ENCODE assay signal across 1 cellular context in genomic region chr3:197761784-197762183, GRCh38.
TF ChIP-seq lines count a peak whose summit lies in the region.

No MANE protein-coding gene starts in this region.

TF ChIP-seq in HepG2, 621 proteins besides CTCF, POLR2A, EP300 and RAD21 (continued from another document and continues in another):
- TF ChIP-seq, protein P1, sequence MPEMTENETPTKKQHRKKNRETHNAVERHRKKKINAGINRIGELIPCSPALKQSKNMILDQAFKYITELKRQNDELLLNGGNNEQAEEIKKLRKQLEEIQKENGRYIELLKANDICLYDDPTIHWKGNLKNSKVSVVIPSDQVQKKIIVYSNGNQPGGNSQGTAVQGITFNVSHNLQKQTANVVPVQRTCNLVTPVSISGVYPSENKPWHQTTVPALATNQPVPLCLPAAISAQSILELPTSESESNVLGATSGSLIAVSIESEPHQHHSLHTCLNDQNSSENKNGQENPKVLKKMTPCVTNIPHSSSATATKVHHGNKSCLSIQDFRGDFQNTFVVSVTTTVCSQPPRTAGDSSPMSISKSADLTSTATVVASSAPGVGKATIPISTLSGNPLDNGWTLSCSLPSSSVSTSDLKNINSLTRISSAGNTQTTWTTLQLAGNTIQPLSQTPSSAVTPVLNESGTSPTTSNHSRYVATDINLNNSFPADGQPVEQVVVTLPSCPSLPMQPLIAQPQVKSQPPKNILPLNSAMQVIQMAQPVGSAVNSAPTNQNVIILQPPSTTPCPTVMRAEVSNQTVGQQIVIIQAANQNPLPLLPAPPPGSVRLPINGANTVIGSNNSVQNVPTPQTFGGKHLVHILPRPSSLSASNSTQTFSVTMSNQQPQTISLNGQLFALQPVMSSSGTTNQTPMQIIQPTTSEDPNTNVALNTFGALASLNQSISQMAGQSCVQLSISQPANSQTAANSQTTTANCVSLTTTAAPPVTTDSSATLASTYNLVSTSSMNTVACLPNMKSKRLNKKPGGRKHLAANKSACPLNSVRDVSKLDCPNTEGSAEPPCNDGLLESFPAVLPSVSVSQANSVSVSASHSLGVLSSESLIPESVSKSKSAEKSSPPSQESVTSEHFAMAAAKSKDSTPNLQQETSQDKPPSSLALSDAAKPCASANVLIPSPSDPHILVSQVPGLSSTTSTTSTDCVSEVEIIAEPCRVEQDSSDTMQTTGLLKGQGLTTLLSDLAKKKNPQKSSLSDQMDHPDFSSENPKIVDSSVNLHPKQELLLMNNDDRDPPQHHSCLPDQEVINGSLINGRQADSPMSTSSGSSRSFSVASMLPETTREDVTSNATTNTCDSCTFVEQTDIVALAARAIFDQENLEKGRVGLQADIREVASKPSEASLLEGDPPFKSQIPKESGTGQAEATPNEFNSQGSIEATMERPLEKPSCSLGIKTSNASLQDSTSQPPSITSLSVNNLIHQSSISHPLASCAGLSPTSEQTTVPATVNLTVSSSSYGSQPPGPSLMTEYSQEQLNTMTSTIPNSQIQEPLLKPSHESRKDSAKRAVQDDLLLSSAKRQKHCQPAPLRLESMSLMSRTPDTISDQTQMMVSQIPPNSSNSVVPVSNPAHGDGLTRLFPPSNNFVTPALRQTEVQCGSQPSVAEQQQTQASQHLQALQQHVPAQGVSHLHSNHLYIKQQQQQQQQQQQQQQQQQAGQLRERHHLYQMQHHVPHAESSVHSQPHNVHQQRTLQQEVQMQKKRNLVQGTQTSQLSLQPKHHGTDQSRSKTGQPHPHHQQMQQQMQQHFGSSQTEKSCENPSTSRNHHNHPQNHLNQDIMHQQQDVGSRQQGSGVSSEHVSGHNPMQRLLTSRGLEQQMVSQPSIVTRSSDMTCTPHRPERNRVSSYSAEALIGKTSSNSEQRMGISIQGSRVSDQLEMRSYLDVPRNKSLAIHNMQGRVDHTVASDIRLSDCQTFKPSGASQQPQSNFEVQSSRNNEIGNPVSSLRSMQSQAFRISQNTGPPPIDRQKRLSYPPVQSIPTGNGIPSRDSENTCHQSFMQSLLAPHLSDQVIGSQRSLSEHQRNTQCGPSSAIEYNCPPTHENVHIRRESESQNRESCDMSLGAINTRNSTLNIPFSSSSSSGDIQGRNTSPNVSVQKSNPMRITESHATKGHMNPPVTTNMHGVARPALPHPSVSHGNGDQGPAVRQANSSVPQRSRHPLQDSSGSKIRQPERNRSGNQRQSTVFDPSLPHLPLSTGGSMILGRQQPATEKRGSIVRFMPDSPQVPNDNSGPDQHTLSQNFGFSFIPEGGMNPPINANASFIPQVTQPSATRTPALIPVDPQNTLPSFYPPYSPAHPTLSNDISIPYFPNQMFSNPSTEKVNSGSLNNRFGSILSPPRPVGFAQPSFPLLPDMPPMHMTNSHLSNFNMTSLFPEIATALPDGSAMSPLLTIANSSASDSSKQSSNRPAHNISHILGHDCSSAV (CRISPR knock-in tag; IDR thresholded peaks at IDR 0.05; ENCODE audit: borderline replicate concordance) = no peak
- TF ChIP-seq SUZ12 (IDR thresholded peaks at IDR 0.05; ENCODE audit: low read depth, low read length) = no peak
- TF ChIP-seq, protein P2, sequence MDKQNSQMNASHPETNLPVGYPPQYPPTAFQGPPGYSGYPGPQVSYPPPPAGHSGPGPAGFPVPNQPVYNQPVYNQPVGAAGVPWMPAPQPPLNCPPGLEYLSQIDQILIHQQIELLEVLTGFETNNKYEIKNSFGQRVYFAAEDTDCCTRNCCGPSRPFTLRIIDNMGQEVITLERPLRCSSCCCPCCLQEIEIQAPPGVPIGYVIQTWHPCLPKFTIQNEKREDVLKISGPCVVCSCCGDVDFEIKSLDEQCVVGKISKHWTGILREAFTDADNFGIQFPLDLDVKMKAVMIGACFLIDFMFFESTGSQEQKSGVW (CRISPR knock-in tag; IDR thresholded peaks at IDR 0.05; ENCODE audit: borderline replicate concordance) = no peak
- TF ChIP-seq NONO (IDR thresholded peaks at IDR 0.05) = no peak
- no peak for TF ChIP-seq NONO (CRISPR knock-in tag; conservative IDR thresholded peaks at IDR 0.05)
- TF ChIP-seq, protein P3, sequence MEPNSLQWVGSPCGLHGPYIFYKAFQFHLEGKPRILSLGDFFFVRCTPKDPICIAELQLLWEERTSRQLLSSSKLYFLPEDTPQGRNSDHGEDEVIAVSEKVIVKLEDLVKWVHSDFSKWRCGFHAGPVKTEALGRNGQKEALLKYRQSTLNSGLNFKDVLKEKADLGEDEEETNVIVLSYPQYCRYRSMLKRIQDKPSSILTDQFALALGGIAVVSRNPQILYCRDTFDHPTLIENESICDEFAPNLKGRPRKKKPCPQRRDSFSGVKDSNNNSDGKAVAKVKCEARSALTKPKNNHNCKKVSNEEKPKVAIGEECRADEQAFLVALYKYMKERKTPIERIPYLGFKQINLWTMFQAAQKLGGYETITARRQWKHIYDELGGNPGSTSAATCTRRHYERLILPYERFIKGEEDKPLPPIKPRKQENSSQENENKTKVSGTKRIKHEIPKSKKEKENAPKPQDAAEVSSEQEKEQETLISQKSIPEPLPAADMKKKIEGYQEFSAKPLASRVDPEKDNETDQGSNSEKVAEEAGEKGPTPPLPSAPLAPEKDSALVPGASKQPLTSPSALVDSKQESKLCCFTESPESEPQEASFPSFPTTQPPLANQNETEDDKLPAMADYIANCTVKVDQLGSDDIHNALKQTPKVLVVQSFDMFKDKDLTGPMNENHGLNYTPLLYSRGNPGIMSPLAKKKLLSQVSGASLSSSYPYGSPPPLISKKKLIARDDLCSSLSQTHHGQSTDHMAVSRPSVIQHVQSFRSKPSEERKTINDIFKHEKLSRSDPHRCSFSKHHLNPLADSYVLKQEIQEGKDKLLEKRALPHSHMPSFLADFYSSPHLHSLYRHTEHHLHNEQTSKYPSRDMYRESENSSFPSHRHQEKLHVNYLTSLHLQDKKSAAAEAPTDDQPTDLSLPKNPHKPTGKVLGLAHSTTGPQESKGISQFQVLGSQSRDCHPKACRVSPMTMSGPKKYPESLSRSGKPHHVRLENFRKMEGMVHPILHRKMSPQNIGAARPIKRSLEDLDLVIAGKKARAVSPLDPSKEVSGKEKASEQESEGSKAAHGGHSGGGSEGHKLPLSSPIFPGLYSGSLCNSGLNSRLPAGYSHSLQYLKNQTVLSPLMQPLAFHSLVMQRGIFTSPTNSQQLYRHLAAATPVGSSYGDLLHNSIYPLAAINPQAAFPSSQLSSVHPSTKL (CRISPR knock-in tag; IDR thresholded peaks at IDR 0.05) = peak; percentile 61
- TF ChIP-seq RXRB (CRISPR knock-in tag; IDR thresholded peaks at IDR 0.05; ENCODE audit: borderline replicate concordance) = 0 out of 2 replicates have a peak, but pooled peaks have one; percentile 31
- no peak for TF ChIP-seq EEA1 (CRISPR knock-in tag; IDR thresholded peaks at IDR 0.05; ENCODE audit: borderline replicate concordance)
- TF ChIP-seq RELA (CRISPR knock-in tag; IDR thresholded peaks at IDR 0.05) = no peak
- TF ChIP-seq ZNF253 (CRISPR knock-in tag; IDR thresholded peaks at IDR 0.05; ENCODE audit: borderline replicate concordance) = no peak
- no peak for TF ChIP-seq NAIF1 (CRISPR knock-in tag; IDR thresholded peaks at IDR 0.05; ENCODE audit: borderline replicate concordance)
- TF ChIP-seq ZNF589 (CRISPR knock-in tag; conservative IDR thresholded peaks at IDR 0.05) = no peak
- TF ChIP-seq DMAP1 (CRISPR knock-in tag; IDR thresholded peaks at IDR 0.05) = no peak
- TF ChIP-seq NKX3-1 (CRISPR knock-in tag; IDR thresholded peaks at IDR 0.05) = no peak
- TF ChIP-seq HNRNPK (IDR thresholded peaks at IDR 0.05; ENCODE audit: low read depth, low read length, poor library complexity, severe bottlenecking) = no peak
- TF ChIP-seq TEAD2 (CRISPR knock-in tag; IDR thresholded peaks at IDR 0.05) = no peak
- TF ChIP-seq ISL2 (CRISPR knock-in tag; IDR thresholded peaks at IDR 0.05) = 0 out of 2 replicates have a peak, but pooled peaks have one; percentile 20
- no peak for TF ChIP-seq ZFP41 (CRISPR knock-in tag; IDR thresholded peaks at IDR 0.05; ENCODE audit: borderline replicate concordance)
- TF ChIP-seq MAFF (IDR thresholded peaks at IDR 0.05; ENCODE audit: low read depth, low read length) = no peak
- peak; percentile 81 for TF ChIP-seq NR2F6 (IDR thresholded peaks at IDR 0.05)
- TF ChIP-seq NR2F6 (CRISPR knock-in tag; IDR thresholded peaks at IDR 0.05) = peak; percentile 67; the same call in 1 of the 2 replicates
- no peak for TF ChIP-seq DNMT3B (CRISPR knock-in tag; conservative IDR thresholded peaks at IDR 0.05)
- no peak for TF ChIP-seq ZNF800 (CRISPR knock-in tag; IDR thresholded peaks at IDR 0.05)
- TF ChIP-seq, protein P4, sequence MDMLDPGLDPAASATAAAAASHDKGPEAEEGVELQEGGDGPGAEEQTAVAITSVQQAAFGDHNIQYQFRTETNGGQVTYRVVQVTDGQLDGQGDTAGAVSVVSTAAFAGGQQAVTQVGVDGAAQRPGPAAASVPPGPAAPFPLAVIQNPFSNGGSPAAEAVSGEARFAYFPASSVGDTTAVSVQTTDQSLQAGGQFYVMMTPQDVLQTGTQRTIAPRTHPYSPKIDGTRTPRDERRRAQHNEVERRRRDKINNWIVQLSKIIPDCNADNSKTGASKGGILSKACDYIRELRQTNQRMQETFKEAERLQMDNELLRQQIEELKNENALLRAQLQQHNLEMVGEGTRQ (IDR thresholded peaks at IDR 0.05; ENCODE audit: low read depth, low read length) = no peak
- TF ChIP-seq, protein P4 (CRISPR knock-in tag; IDR thresholded peaks at IDR 0.05; ENCODE audit: borderline replicate concordance) = no peak
- no peak for TF ChIP-seq RFX3 (CRISPR knock-in tag; IDR thresholded peaks at IDR 0.05)
- TF ChIP-seq, protein P5, sequence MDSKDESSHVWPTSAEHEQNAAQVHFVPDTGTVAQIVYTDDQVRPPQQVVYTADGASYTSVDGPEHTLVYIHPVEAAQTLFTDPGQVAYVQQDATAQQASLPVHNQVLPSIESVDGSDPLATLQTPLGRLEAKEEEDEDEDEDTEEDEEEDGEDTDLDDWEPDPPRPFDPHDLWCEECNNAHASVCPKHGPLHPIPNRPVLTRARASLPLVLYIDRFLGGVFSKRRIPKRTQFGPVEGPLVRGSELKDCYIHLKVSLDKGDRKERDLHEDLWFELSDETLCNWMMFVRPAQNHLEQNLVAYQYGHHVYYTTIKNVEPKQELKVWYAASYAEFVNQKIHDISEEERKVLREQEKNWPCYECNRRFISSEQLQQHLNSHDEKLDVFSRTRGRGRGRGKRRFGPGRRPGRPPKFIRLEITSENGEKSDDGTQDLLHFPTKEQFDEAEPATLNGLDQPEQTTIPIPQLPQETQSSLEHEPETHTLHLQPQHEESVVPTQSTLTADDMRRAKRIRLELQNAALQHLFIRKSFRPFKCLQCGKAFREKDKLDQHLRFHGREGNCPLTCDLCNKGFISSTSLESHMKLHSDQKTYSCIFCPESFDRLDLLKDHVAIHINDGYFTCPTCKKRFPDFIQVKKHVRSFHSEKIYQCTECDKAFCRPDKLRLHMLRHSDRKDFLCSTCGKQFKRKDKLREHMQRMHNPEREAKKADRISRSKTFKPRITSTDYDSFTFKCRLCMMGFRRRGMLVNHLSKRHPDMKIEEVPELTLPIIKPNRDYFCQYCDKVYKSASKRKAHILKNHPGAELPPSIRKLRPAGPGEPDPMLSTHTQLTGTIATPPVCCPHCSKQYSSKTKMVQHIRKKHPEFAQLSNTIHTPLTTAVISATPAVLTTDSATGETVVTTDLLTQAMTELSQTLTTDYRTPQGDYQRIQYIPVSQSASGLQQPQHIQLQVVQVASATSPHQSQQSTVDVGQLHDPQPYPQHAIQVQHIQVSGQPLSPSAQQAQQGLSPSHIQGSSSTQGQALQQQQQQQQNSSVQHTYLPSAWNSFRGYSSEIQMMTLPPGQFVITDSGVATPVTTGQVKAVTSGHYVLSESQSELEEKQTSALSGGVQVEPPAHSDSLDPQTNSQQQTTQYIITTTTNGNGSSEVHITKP (CRISPR knock-in tag; IDR thresholded peaks at IDR 0.05; ENCODE audit: low read depth) = no peak
- TF ChIP-seq, protein P6, sequence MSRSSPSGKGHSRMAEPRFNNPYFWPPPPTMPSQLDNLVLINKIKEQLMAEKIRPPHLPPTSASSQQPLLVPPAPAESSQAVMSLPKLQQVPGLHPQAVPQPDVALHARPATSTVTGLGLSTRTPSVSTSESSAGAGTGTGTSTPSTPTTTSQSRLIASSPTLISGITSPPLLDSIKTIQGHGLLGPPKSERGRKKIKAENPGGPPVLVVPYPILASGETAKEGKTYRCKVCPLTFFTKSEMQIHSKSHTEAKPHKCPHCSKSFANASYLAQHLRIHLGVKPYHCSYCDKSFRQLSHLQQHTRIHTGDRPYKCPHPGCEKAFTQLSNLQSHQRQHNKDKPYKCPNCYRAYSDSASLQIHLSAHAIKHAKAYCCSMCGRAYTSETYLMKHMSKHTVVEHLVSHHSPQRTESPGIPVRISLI (CRISPR knock-in tag; IDR thresholded peaks at IDR 0.05; ENCODE audit: borderline replicate concordance) = no peak
- TF ChIP-seq TRIM24 (CRISPR knock-in tag; IDR thresholded peaks at IDR 0.05) = no peak
- no peak for TF ChIP-seq ZNF569 (CRISPR knock-in tag; IDR thresholded peaks at IDR 0.05; ENCODE audit: borderline replicate concordance)
- no peak for TF ChIP-seq BRCA1 (CRISPR knock-in tag; IDR thresholded peaks at IDR 0.05)
- TF ChIP-seq BCL6 (CRISPR knock-in tag; IDR thresholded peaks at IDR 0.05) = peak; percentile 31; the same call in 1 of the 2 replicates
- no peak for TF ChIP-seq PBX2 (CRISPR knock-in tag; IDR thresholded peaks at IDR 0.05)
- no peak for TF ChIP-seq ZNF501 (CRISPR knock-in tag; IDR thresholded peaks at IDR 0.05)
- TF ChIP-seq NFE2 (CRISPR knock-in tag; IDR thresholded peaks at IDR 0.05) = no peak
